Comparison of ENCODE assay signal across 2 cellular contexts in the genomic region with DNA sequence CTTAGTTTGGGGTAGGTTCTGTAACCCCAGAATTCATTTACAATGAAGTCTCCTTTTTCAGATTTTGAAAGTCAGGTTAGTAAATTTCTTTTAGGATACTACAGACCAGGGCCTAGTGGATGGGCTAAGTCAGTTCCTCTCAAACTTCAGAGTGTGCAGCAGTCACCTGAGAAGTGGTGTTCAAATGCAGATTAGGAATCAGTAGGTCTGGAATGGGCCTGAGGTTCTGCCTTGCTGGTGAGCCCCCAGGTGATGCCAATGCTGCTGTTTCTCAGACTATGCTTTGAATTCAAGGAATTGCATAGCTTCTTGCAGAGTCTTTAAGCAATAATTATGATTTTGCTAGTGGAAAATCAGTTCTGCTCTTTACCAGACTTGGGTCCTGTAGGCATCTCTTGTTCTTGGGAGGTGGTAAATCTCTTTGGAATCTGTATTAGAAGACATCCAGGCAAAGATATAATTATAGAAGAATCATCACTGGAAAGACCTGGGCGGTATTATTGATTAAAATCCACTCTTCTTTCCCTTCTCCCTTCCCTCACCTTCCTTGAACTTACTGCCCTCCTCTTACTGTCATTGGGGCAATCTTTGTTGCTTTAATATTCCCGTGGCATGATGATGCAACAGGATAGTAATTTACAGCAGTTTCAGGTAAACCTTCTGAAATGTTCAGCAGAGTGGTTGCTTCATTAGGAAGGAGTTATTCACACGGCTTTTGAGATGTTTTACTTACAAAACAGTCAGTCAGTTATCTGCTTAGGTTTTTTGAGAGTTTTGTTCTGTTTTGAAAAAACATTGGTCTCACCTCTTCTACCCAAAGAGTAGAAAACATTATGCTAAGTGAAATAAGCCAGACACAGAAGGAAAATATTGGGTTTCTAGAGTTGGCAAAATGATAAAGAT.
A peak's percentile ranks its signal among the peaks of the same experiment; 100 is the strongest.
TF ChIP-seq lines count a peak whose summit lies in the region.

No MANE protein-coding gene starts in this region.

TF ChIP-seq in HEK293, 187 proteins besides CTCF, POLR2A, EP300 and RAD21 (continued from another document and continues in another):
- peak; percentile 26; the same call in 1 of the 2 replicates for TF ChIP-seq PRDM10 (tag by site-specific recombination; IDR thresholded peaks at IDR 0.05)
- TF ChIP-seq PRDM6 (tag by site-specific recombination; IDR thresholded peaks at IDR 0.05): peak; percentile 57
- TF ChIP-seq ZFP3 (tag by site-specific recombination; IDR thresholded peaks at IDR 0.05; ENCODE audit: low read depth): no peak
- TF ChIP-seq ZNF843 (tag by site-specific recombination; IDR thresholded peaks at IDR 0.05): no peak
- TF ChIP-seq, protein P1, sequence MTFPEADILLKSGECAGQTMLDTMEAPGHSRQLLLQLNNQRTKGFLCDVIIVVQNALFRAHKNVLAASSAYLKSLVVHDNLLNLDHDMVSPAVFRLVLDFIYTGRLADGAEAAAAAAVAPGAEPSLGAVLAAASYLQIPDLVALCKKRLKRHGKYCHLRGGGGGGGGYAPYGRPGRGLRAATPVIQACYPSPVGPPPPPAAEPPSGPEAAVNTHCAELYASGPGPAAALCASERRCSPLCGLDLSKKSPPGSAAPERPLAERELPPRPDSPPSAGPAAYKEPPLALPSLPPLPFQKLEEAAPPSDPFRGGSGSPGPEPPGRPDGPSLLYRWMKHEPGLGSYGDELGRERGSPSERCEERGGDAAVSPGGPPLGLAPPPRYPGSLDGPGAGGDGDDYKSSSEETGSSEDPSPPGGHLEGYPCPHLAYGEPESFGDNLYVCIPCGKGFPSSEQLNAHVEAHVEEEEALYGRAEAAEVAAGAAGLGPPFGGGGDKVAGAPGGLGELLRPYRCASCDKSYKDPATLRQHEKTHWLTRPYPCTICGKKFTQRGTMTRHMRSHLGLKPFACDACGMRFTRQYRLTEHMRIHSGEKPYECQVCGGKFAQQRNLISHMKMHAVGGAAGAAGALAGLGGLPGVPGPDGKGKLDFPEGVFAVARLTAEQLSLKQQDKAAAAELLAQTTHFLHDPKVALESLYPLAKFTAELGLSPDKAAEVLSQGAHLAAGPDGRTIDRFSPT (tag by site-specific recombination; IDR thresholded peaks at IDR 0.05): no peak
- TF ChIP-seq ZBTB7A (tag by site-specific recombination; IDR thresholded peaks at IDR 0.05; ENCODE audit: low read depth): no peak
- 0 out of 2 replicates have a peak, but pooled peaks have one; percentile 32 for TF ChIP-seq SCRT2 (tag by site-specific recombination; IDR thresholded peaks at IDR 0.05)
- TF ChIP-seq, protein P2, sequence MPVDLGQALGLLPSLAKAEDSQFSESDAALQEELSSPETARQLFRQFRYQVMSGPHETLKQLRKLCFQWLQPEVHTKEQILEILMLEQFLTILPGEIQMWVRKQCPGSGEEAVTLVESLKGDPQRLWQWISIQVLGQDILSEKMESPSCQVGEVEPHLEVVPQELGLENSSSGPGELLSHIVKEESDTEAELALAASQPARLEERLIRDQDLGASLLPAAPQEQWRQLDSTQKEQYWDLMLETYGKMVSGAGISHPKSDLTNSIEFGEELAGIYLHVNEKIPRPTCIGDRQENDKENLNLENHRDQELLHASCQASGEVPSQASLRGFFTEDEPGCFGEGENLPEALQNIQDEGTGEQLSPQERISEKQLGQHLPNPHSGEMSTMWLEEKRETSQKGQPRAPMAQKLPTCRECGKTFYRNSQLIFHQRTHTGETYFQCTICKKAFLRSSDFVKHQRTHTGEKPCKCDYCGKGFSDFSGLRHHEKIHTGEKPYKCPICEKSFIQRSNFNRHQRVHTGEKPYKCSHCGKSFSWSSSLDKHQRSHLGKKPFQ (tag by site-specific recombination; IDR thresholded peaks at IDR 0.05): no peak
- 0 out of 2 replicates have a peak, but pooled peaks have one; percentile 18 for TF ChIP-seq ZNF335 (tag by site-specific recombination; conservative IDR thresholded peaks at IDR 0.05)
- no peak for TF ChIP-seq ZNF621 (tag by site-specific recombination; IDR thresholded peaks at IDR 0.05)
- TF ChIP-seq BCL11B (tag by site-specific recombination; IDR thresholded peaks at IDR 0.05; ENCODE audit: low read depth): no peak
- no peak for TF ChIP-seq ZNF221 (tag by site-specific recombination; IDR thresholded peaks at IDR 0.05; ENCODE audit: borderline replicate concordance)
- no peak for TF ChIP-seq ZNF791 (tag by site-specific recombination; IDR thresholded peaks at IDR 0.05)
- no peak for TF ChIP-seq GLI2 (tag by site-specific recombination; IDR thresholded peaks at IDR 0.05; ENCODE audit: borderline replicate concordance, low read depth)

TF ChIP-seq in SK-N-SH, 30 proteins besides CTCF, POLR2A, EP300 and RAD21 (continued from another document):
- TF ChIP-seq EZH2phosphoT487 (IDR thresholded peaks at IDR 0.05; ENCODE audit: borderline replicate concordance, low read depth): no peak
- TF ChIP-seq TCF12 (IDR thresholded peaks at IDR 0.05): no peak
- no peak for TF ChIP-seq USF2 (IDR thresholded peaks at IDR 0.05; ENCODE audit: borderline replicate concordance, low read depth, low read length)
TF ChIP-seq in SK-N-SH: peak in this region for 0.
